ENCODE assay signal across 1 cellular context in genomic region chr13:98172570-98173405, GRCh38.
TF ChIP-seq lines count a peak whose summit lies in the region.

No MANE protein-coding gene starts in this region.

TF ChIP-seq in endothelial cell of umbilical vein, 7 proteins besides CTCF, POLR2A, EP300 and RAD21:
- TF ChIP-seq FOS (IDR thresholded peaks at IDR 0.05; ENCODE audit: borderline replicate concordance, insufficient read depth, low read length), result no peak
- TF ChIP-seq, protein P1, sequence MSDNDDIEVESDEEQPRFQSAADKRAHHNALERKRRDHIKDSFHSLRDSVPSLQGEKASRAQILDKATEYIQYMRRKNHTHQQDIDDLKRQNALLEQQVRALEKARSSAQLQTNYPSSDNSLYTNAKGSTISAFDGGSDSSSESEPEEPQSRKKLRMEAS (IDR thresholded peaks at IDR 0.05; ENCODE audit: insufficient read depth, insufficient read length), result no peak
